Comparison of ENCODE assay signal across 31 cellular contexts in genomic region chr16:75222271-75222783, GRCh38. TPM values are rescaled to one million over a fixed set of nuclear protein-coding genes. Genes with fewer than 3 reads are reported as not detected.
A peak's percentile ranks its signal among the peaks of the same experiment; 100 is the strongest.
DNase-seq lines count a peak whose midpoint lies in the region; TF ChIP-seq lines count a peak whose summit lies in the region.
"Had no signal": no experiment of that assay in that cellular context is flagged by ENCODE, and none has a peak within 500 bp of the region (broad histone marks: within the 10 kb centered on the region; RNA-seq: fewer than 3 reads in every experiment).

No MANE protein-coding gene starts in this region.

- H4K5ac ChIP-seq in H9 (ENCODE audit: insufficient read length, low read depth, low read length) = no peak overlapping the region

- no peak overlapping the region for H2BK15ac ChIP-seq in H9 (ENCODE audit: low read depth, low read length)

- TF ChIP-seq CTCF in H9 (conservative IDR thresholded peaks at IDR 0.05) (no peak), neural progenitor cell (IDR thresholded peaks at IDR 0.05) (no peak)

- H3K9me3 Mint-ChIP-seq in H9 (no peaks in the 10 kb centered on the region), neural progenitor cell (no peaks in the 10 kb centered on the region)
- H3K9me3 Mint-ChIP-seq: activated naive CD8-positive, alpha-beta T cell treated with anti-CD3 and anti-CD28 coated beads, Interleukin-2, amount 50 U/mL, for 24 hours; activated T-cell treated with anti-CD3 and anti-CD28 coated beads, Interleukin-2, amount 50 U/mL, for 24 hours; stimulated activated memory B cell treated with anti-CD40 and anti-IgM and Interleukin-4, amounts not matched to agents 10 μg/mL and 1 μg/mL and 100 μg/mL, for 72 hours had no signal

- H3K36me3 ChIP-seq in neural progenitor cell = no peaks in the 10 kb centered on the region
- H3K36me3 ChIP-seq: right lobe of liver, suprapubic skin had no signal

- H2BK120ac ChIP-seq in H9 (ENCODE audit: low read depth, low read length, poor library complexity, severe bottlenecking) = no peak overlapping the region

- no peaks in the 10 kb centered on the region for H3K79me2 ChIP-seq in H9 (ENCODE audit: insufficient read depth, low read length)
- H3K79me2 ChIP-seq in neural progenitor cell (ENCODE audit: low read depth) = no peaks in the 10 kb centered on the region

- H3K4me3 Mint-ChIP-seq in H9 = no peak overlapping the region
- no peak overlapping the region for H3K4me3 Mint-ChIP-seq in neural progenitor cell
- H3K4me3 Mint-ChIP-seq: activated naive CD8-positive, alpha-beta T cell treated with anti-CD3 and anti-CD28 coated beads, Interleukin-2, amount 50 U/mL, for 24 hours; activated T-cell treated with anti-CD3 and anti-CD28 coated beads, Interleukin-2, amount 50 U/mL, for 24 hours; stimulated activated memory B cell treated with anti-CD40 and anti-IgM and Interleukin-4, amounts not matched to agents 10 μg/mL and 1 μg/mL and 100 μg/mL, for 72 hours had no signal

- H3K9ac ChIP-seq in H9 (ENCODE audit: extremely low read depth, insufficient read length, low read length) = no peak overlapping the region
- H3K9ac ChIP-seq in neural progenitor cell = no peak overlapping the region

- no peak overlapping the region for H2AK5ac ChIP-seq in H9 (ENCODE audit: insufficient read length, low read length)

- H3K18ac ChIP-seq in H9 (ENCODE audit: insufficient read length, low read depth, low read length) = no peak overlapping the region

- no peaks in the 10 kb centered on the region for H3F3A ChIP-seq in neural progenitor cell (ENCODE audit: low read depth)

- no peak overlapping the region for H3T11ph ChIP-seq in H9 (ENCODE audit: low read length)

- no CpG with 5 or more reads among the region's 16 CpGs for WGBS in H9 (ENCODE audit: extremely low coverage, insufficient read length, low lambda C conversion rate)

- no peak overlapping the region for H4K8ac ChIP-seq in H9 (replicated peaks; ENCODE audit: insufficient read length, low read depth, low read length)

- H3K27ac Mint-ChIP-seq in H9 (peak overlapping the region; percentile 22 to 79 (median 23); a peak in 4 of 7 replicates), neural progenitor cell (peak overlapping the region; percentile 81)
- H3K27ac Mint-ChIP-seq: activated naive CD8-positive, alpha-beta T cell treated with anti-CD3 and anti-CD28 coated beads, Interleukin-2, amount 50 U/mL, for 24 hours; activated T-cell treated with anti-CD3 and anti-CD28 coated beads, Interleukin-2, amount 50 U/mL, for 24 hours; stimulated activated memory B cell treated with anti-CD40 and anti-IgM and Interleukin-4, amounts not matched to agents 10 μg/mL and 1 μg/mL and 100 μg/mL, for 72 hours had no signal

- H3K36me3 Mint-ChIP-seq in H9 (ENCODE audit: insufficient read depth in 1 of 3, low read depth in 3 of 3) = no peaks in the 10 kb centered on the region; a peak in 1 of 7 replicates
- no peaks in the 10 kb centered on the region for H3K36me3 Mint-ChIP-seq in neural progenitor cell
- H3K36me3 Mint-ChIP-seq: stimulated activated memory B cell treated with anti-CD40 and anti-IgM and Interleukin-4, amounts not matched to agents 10 μg/mL and 1 μg/mL and 100 μg/mL, for 72 hours had no signal

- H4K91ac ChIP-seq in H9 (ENCODE audit: insufficient read length, low read depth, low read length) = no peak overlapping the region

- no peaks in the 10 kb centered on the region for H3K4me1 ChIP-seq in H9 (ENCODE audit: insufficient read depth, low read length)
- no peaks in the 10 kb centered on the region for H3K4me1 ChIP-seq in neural progenitor cell
- H3K4me1 ChIP-seq: A549, right lobe of liver, suprapubic skin had no signal

- H3K56ac ChIP-seq in H9 (ENCODE audit: insufficient read length, low read depth, low read length) = no peak overlapping the region

- H3K4me2 ChIP-seq in H9 (ENCODE audit: insufficient read depth, insufficient read length, low read length) = no peak overlapping the region
- H3K4me2 ChIP-seq in neural progenitor cell = no peak overlapping the region
- H3K4me2 ChIP-seq: A549, PC-9 had no signal

- H3K27me3 ChIP-seq in H9 (ENCODE audit: insufficient read depth, low read length) (no peaks in the 10 kb centered on the region), neural progenitor cell (no peaks in the 10 kb centered on the region)
- H3K27me3 ChIP-seq: right lobe of liver had no signal

- H3K4me1 Mint-ChIP-seq in H9 (no peaks in the 10 kb centered on the region), neural progenitor cell (peaks cover 5% of the 10 kb centered on the region)

- H3K27ac ChIP-seq in H9 (ENCODE audit: insufficient read length, low read depth, low read length) (no peak overlapping the region), neural progenitor cell (no peak overlapping the region)
- H3K27ac ChIP-seq: A549, epithelial cell of prostate, PC-9, right lobe of liver, suprapubic skin had no signal

- no peak overlapping the region for H2AFZ ChIP-seq in H9 (ENCODE audit: low read length)
- H2AFZ ChIP-seq in neural progenitor cell (replicated peaks) = no peak overlapping the region
- H2AFZ ChIP-seq: PC-9 had no signal

- H3K27me3 Mint-ChIP-seq in H9 (ENCODE audit: low read depth) (0 out of 2 replicates have a peak, but pooled peaks cover 2% of the 10 kb centered on the region), neural progenitor cell (ENCODE audit: insufficient read depth, low read depth) (peaks cover 3% of the 10 kb centered on the region)

- H3K79me1 ChIP-seq in H9 (ENCODE audit: insufficient read depth, low read depth, low read length, poor library complexity, severe bottlenecking) = no peaks in the 10 kb centered on the region

- H4K20me1 ChIP-seq in H9 (ENCODE audit: control insufficient read depth, insufficient read depth, insufficient read length) (no peaks in the 10 kb centered on the region), neural progenitor cell (ENCODE audit: low read depth) (no peaks in the 10 kb centered on the region)

- no peak overlapping the region for H2BK20ac ChIP-seq in H9 (ENCODE audit: low read depth, low read length, poor library complexity, severe bottlenecking)

- no peak overlapping the region for H2BK5ac ChIP-seq in H9 (ENCODE audit: insufficient read length, low read length)

- no peak overlapping the region for H2BK12ac ChIP-seq in H9 (ENCODE audit: insufficient read length, low read depth, low read length)

- H3K14ac ChIP-seq in H9 (ENCODE audit: insufficient read depth, low read length) = no peak overlapping the region

- no peaks in the 10 kb centered on the region for H3K23me2 ChIP-seq in H9 (ENCODE audit: insufficient read length, low read depth, low read length, poor library complexity, severe bottlenecking)

- no peak overlapping the region for H3K23ac ChIP-seq in H9 (ENCODE audit: insufficient read length, low read depth, low read length)

- peak; percentile 70 for DNase-seq in AG20443 (ENCODE audit: low spot score)
- DNase-seq in H9 = peak; percentile 26
- DNase-seq in ecto neural progenitor cell (ENCODE audit: low spot score) = peak; percentile 45
- no peak for DNase-seq in neural progenitor cell (ENCODE audit: low spot score)
- DNase-seq in stimulated activated CD4-positive, alpha-beta T cell treated with anti-CD3 and anti-CD28 coated beads, Interleukin-15, amount 100 ng/mL, for 24 hours = no peak
- DNase-seq in AG08395 (ENCODE audit: low spot score) = no peak
- no peak for DNase-seq in cerebellum (ENCODE audit: low spot score)
- no peak for DNase-seq in nucleus accumbens (lab: John Stamatoyannopoulos, UW)
- DNase-seq: activated CD4-positive, alpha-beta T cell treated with anti-CD3 and anti-CD28 coated beads for 4 hours; activated gamma-delta T cell; activated naive CD8-positive, alpha-beta T cell treated with anti-CD3 and anti-CD28 coated beads, Interleukin-2, amount 50 U/mL, for 24 hours; activated T-cell treated with anti-CD3 and anti-CD28 coated beads, Interleukin-2, amount 50 U/mL, for 24 hours; cerebellar nuclear complex; COR-L47; DMS79 treated with DMSO at 0.1 percent for 48 hours; NCI-H1105; NCI-H1930; NCI-H524 treated with DMSO at 0.1 percent for 48 hours; NK-92 treated with Interleukin-12 subunit alpha and Interleukin-12 subunit beta, amount 100 ng/mL, for 24 hours; right lobe of liver; Right ventricle myocardium superior; stimulated activated CD4-positive, alpha-beta T cell treated with anti-CD3 and anti-CD28 coated beads, Interleukin-12 subunit alpha, Interleukin-12 subunit beta, amount 100 ng/mL, for 4 hours; stimulated activated CD4-positive, alpha-beta T cell treated with anti-CD3 and anti-CD28 coated beads, Interleukin-4, amount 100 ng/mL, for 24 hours had no signal

- H3K4me3 ChIP-seq in neural progenitor cell = no peak overlapping the region
- H3K4me3 ChIP-seq: A549, PC-9, right lobe of liver, suprapubic skin had no signal

- H3K9me3 ChIP-seq in H9 (ENCODE audit: control insufficient read depth, low read depth, low read length) (no peaks in the 10 kb centered on the region), neural progenitor cell (ENCODE audit: low read depth) (no peaks in the 10 kb centered on the region)
- H3K9me3 ChIP-seq: A549, right lobe of liver, suprapubic skin had no signal

- no peak overlapping the region for H3K4ac ChIP-seq in H9 (ENCODE audit: low read depth, low read length)

RNA-seq across cellular contexts. Expression of gene CTRB1, which starts 3.5 kb away (rescaled TPM):
- not detected in 2 replicates for total RNA-seq in H9 (2021)
- not detected in 2 replicates for total RNA-seq in neural progenitor cell (ENCODE audit: low replicate concordance)
- total RNA-seq in cerebellum = not detected
- total RNA-seq: activated CD8-positive, alpha-beta memory T cell treated with anti-CD3 and anti-CD28 coated beads for 36 hours; M059J; PC-9; right lobe of liver; Right ventricle myocardium superior; suprapubic skin; T-helper 2 cell treated with Interferon-gamma antibody and Interleukin-4, amounts not matched to agents 100 ng/mL and 5 ng/mL, for 36 hours had no signal

RNA-seq across cellular contexts. Expression of gene CTRB2, which starts 15.4 kb away (rescaled TPM):
- total RNA-seq in H9 (2021) = not detected in 2 replicates
- total RNA-seq in neural progenitor cell (ENCODE audit: low replicate concordance) = not detected in 2 replicates
- not detected for total RNA-seq in cerebellum
- total RNA-seq: activated CD8-positive, alpha-beta memory T cell treated with anti-CD3 and anti-CD28 coated beads for 36 hours; M059J; PC-9; right lobe of liver; Right ventricle myocardium superior; suprapubic skin; T-helper 2 cell treated with Interferon-gamma antibody and Interleukin-4, amounts not matched to agents 100 ng/mL and 5 ng/mL, for 36 hours had no signal

RNA-seq across cellular contexts. Expression of gene BCAR1, which starts 29.1 kb away (rescaled TPM):
- total RNA-seq in H9 (2021) (97.1 and 102 TPM in 2 replicates), neural progenitor cell (ENCODE audit: low replicate concordance) (10.9 and 29.1 TPM in 2 replicates), cerebellum (24.5 TPM)
- total RNA-seq: T-helper 2 cell treated with Interferon-gamma antibody and Interleukin-4, amounts not matched to agents 100 ng/mL and 5 ng/mL, for 36 hours had no signal

Comparison
In these comparisons a context has a peak if more than half of its experiments do, and no peak if none do; other contexts are left out.
1. DNase-seq: peak in AG20443 (single experiment), H9 (single experiment) and ecto neural progenitor cell (single experiment); none in neural progenitor cell (single experiment), stimulated activated CD4-positive, alpha-beta T cell treated with anti-CD3 and anti-CD28 coated beads, Interleukin-15, amount 100 ng/mL, for 24 hours (single experiment), AG08395 (single experiment), cerebellum (single experiment) and nucleus accumbens (0 of 56).